ENCODE assay signal across 23 cellular contexts in genomic region chr5:125310749-125311148, GRCh38.
A peak's percentile ranks its signal among the peaks of the same experiment; 100 is the strongest.
DNase-seq lines count a peak whose midpoint lies in the region; ATAC-seq, FAIRE-seq and TF ChIP-seq lines count a peak whose summit lies in the region.
"Had no signal": no experiment of that assay in that cellular context is flagged by ENCODE, and none has a peak within 500 bp of the region (broad histone marks: within the 10 kb centered on the region; RNA-seq: fewer than 3 reads in every experiment).

No MANE protein-coding gene starts in this region.

- H3K9me3 Mint-ChIP-seq in nephron progenitor cell, result peaks cover 69% of the 10 kb centered on the region

- CTCF ChIA-PET in A549 (lab: Yijun Ruan, JAX), result interaction anchor here (1.1 to 1.2 kb wide), 2 partner anchors 13 to 83 kb away, joined by 3 to 4 read pairs; no protein-coding TSS in a partner anchor

- DNase-seq in A549 (ENCODE audit: low read depth in 1 of 2, low spot score in 1 of 2), result no peak
- peak; percentile 47 for DNase-seq in NCI-H226
- peak; percentile 4 to 59 for DNase-seq in cardiac fibroblast (ENCODE audit: low read depth in 2 of 2)
- DNase-seq in iris pigment epithelial cell (ENCODE audit: low read depth), result peak; percentile 31
- DNase-seq in nephron progenitor cell, result no peak
- DNase-seq in left lobe of liver (ENCODE audit: low spot score), result no peak
- DNase-seq in RKO (ENCODE audit: low spot score), result no peak
- DNase-seq in mucosa of descending colon, result no peak
- DNase-seq: activated CD4-positive, alpha-beta T cell treated with anti-CD3 and anti-CD28 coated beads, Interleukin-2, amount 10 ng/mL, durations not matched to agents 24 days and 14 days; BE2C; DMS153; GF-D8; KBM-7; kidney; NCI-H1694 treated with DMSO at 0.1 percent for 48 hours; NCI-H2171 treated with DMSO at 0.1 percent for 48 hours; NCI-H69; psoas muscle; transverse colon had no signal

- peak overlapping the region; percentile 41; the same call in 1 of the 3 replicates for H3K4me2 ChIP-seq in A549

- H3K4me3 ChIP-seq in A549 (no peak overlapping the region), cardiac fibroblast (replicated peaks in 1 of 2; ENCODE audit: low read depth in 2 of 2, low read length in 2 of 2) (no peak overlapping the region), mucosa of descending colon (no peak overlapping the region)
- H3K4me3 ChIP-seq: psoas muscle, transverse colon had no signal

- peak overlapping the region in 1 of 2 experiments; percentile 12; a peak in 1 of 6 replicates for H3K27ac ChIP-seq in A549
- H3K27ac ChIP-seq: psoas muscle, transverse colon had no signal

- H3K4me3 Mint-ChIP-seq in nephron progenitor cell, result no peak overlapping the region
- H3K4me3 Mint-ChIP-seq: activated CD4-positive, alpha-beta T cell treated with anti-CD3 and anti-CD28 coated beads, Interleukin-2, amount 10 ng/mL, durations not matched to agents 24 days and 14 days; activated naive CD4-positive, alpha-beta T cell treated with anti-CD3 and anti-CD28 coated beads, Interleukin-2, amount 50 U/mL, for 24 hours; activated T-helper 17 cell treated with anti-CD3 and anti-CD28 coated beads, Interleukin-2, amount 50 U/mL, for 72 hours; T-helper 2 cell treated with Interferon-gamma antibody and Interleukin-4, amounts not matched to agents 5 μg/mL and 100 μg/mL, for 36 hours had no signal

- H3K27me3 Mint-ChIP-seq in nephron progenitor cell (ENCODE audit: low read depth, poor library complexity), result peaks cover 2% of the 10 kb centered on the region
- H3K27me3 Mint-ChIP-seq: activated CD4-positive, alpha-beta T cell treated with anti-CD3 and anti-CD28 coated beads, Interleukin-2, amount 10 ng/mL, durations not matched to agents 24 days and 14 days; activated naive CD4-positive, alpha-beta T cell treated with anti-CD3 and anti-CD28 coated beads, Interleukin-2, amount 50 U/mL, for 24 hours; activated T-helper 17 cell treated with anti-CD3 and anti-CD28 coated beads, Interleukin-2, amount 50 U/mL, for 72 hours had no signal

- FAIRE-seq in A549 (lab: Jason Lieb, UNC), result no peak
- FAIRE-seq: GM18507, kidney had no signal

- peaks cover 61% of the 10 kb centered on the region for H3K36me3 Mint-ChIP-seq in nephron progenitor cell (ENCODE audit: low read depth)
- H3K36me3 Mint-ChIP-seq: activated naive CD4-positive, alpha-beta T cell treated with anti-CD3 and anti-CD28 coated beads, Interleukin-2, amount 50 U/mL, for 24 hours had no signal

- TF ChIP-seq EP300 in A549 (IDR thresholded peaks at IDR 0.05), result no peak

- intact Hi-C loops in mucosa of descending colon (cut with DNase I, micrococcal nuclease), result no loop called here

- TF ChIP-seq POLR2A in A549 (IDR thresholded peaks at IDR 0.05; ENCODE audit: low read length), result no peak

- H3K4me1 Mint-ChIP-seq in nephron progenitor cell, result peaks cover 3% of the 10 kb centered on the region
- H3K4me1 Mint-ChIP-seq: activated CD4-positive, alpha-beta T cell treated with anti-CD3 and anti-CD28 coated beads, Interleukin-2, amount 10 ng/mL, durations not matched to agents 24 days and 14 days; activated naive CD4-positive, alpha-beta T cell treated with anti-CD3 and anti-CD28 coated beads, Interleukin-2, amount 50 U/mL, for 24 hours; activated T-helper 17 cell treated with anti-CD3 and anti-CD28 coated beads, Interleukin-2, amount 50 U/mL, for 72 hours had no signal

- POLR2A ChIA-PET in A549 (lab: Yijun Ruan, JAX), result no interaction called here

- ATAC-seq in A549 (no peak), left lobe of liver (no peak), mucosa of descending colon (no peak)
- ATAC-seq: activated T-helper 17 cell treated with anti-CD3 and anti-CD28 coated beads, Interleukin-2, amount 50 U/mL, for 72 hours; psoas muscle had no signal

- H3K27ac Mint-ChIP-seq in nephron progenitor cell, result no peak overlapping the region
- H3K27ac Mint-ChIP-seq: activated CD4-positive, alpha-beta T cell treated with anti-CD3 and anti-CD28 coated beads, Interleukin-2, amount 10 ng/mL, durations not matched to agents 24 days and 14 days; activated naive CD4-positive, alpha-beta T cell treated with anti-CD3 and anti-CD28 coated beads, Interleukin-2, amount 50 U/mL, for 24 hours; activated T-helper 17 cell treated with anti-CD3 and anti-CD28 coated beads, Interleukin-2, amount 50 U/mL, for 72 hours; T-helper 2 cell treated with Interferon-gamma antibody and Interleukin-4, amounts not matched to agents 5 μg/mL and 100 μg/mL, for 36 hours had no signal

- TF ChIP-seq CTCF in A549 (IDR thresholded peaks at IDR 0.05), result no peak
- no peak for TF ChIP-seq CTCF in cardiac fibroblast (IDR thresholded peaks at IDR 0.05; ENCODE audit: low read depth, low read length)
- no peak for TF ChIP-seq CTCF in nephron progenitor cell (IDR thresholded peaks at IDR 0.05)
- no peak for TF ChIP-seq CTCF in mucosa of descending colon (IDR thresholded peaks at IDR 0.05)

- H3K4me1 ChIP-seq in A549 (peaks cover 15% of the 10 kb centered on the region), mucosa of descending colon (ENCODE audit: low read depth) (no peaks in the 10 kb centered on the region)
- H3K4me1 ChIP-seq: BE2C, psoas muscle, transverse colon had no signal

- H3K9me3 ChIP-seq in A549, result peaks cover 10% of the 10 kb centered on the region; the same call in 2 of the 3 replicates
- no peaks in the 10 kb centered on the region for H3K9me3 ChIP-seq in mucosa of descending colon
- H3K9me3 ChIP-seq: BE2C, transverse colon had no signal

- TF ChIP-seq RAD21 in A549 (conservative IDR thresholded peaks at IDR 0.05 in 1 of 2, IDR thresholded peaks at IDR 0.05 in 1 of 2), result no peak

- no peaks in the 10 kb centered on the region for H3K36me3 ChIP-seq in mucosa of descending colon (ENCODE audit: low read depth)
- H3K36me3 ChIP-seq: BE2C, transverse colon had no signal

TF ChIP-seq in A549, 52 proteins besides CTCF, POLR2A, EP300 and RAD21:
- TF ChIP-seq CBX2 (IDR thresholded peaks at IDR 0.05; ENCODE audit: borderline replicate concordance, low read depth) (no peak), KDM1A (IDR thresholded peaks at IDR 0.05; ENCODE audit: low read depth) (no peak), ZSCAN20 (CRISPR knock-in tag; IDR thresholded peaks at IDR 0.05) (no peak), JUNB (IDR thresholded peaks at IDR 0.05) (no peak), JUN (IDR thresholded peaks at IDR 0.05) (no peak), MAX (IDR thresholded peaks at IDR 0.05) (no peak), NR3C1 (IDR thresholded peaks at IDR 0.05) (no peak), EHMT2 (IDR thresholded peaks at IDR 0.05; ENCODE audit: low read depth) (no peak), ESRRA (IDR thresholded peaks at IDR 0.05; ENCODE audit: borderline replicate concordance, low read length) (no peak), POLR2AphosphoS2 (conservative IDR thresholded peaks at IDR 0.05; ENCODE audit: low read length) (no peak), CEBPB (IDR thresholded peaks at IDR 0.05) (no peak), HEYL (CRISPR knock-in tag; IDR thresholded peaks at IDR 0.05) (no peak), BHLHE40 (IDR thresholded peaks at IDR 0.05; ENCODE audit: low read depth, low read length) (no peak), RFX5 (IDR thresholded peaks at IDR 0.05) (no peak)

Comparison
In these comparisons a context has a peak if more than half of its experiments do, and no peak if none do; other contexts are left out.
1. DNase-seq: peak in NCI-H226 (single experiment), cardiac fibroblast (2 of 2) and iris pigment epithelial cell (single experiment); none in A549 (0 of 2), nephron progenitor cell (single experiment), left lobe of liver (single experiment), RKO (single experiment) and mucosa of descending colon (0 of 3).